ENCODE assay signal across 1 cellular context in genomic region chr2:127510073-127510472, GRCh38.
TF ChIP-seq lines count a peak whose summit lies in the region.

No MANE protein-coding gene starts in this region.

TF ChIP-seq in HepG2, 621 proteins besides CTCF, POLR2A, EP300 and RAD21:
- TF ChIP-seq CEBPG (CRISPR knock-in tag; IDR thresholded peaks at IDR 0.05), result peak; percentile 59
- TF ChIP-seq RBM22 (optimal IDR thresholded peaks at IDR 0.05; ENCODE audit: low read length), result peak; percentile 22
- TF ChIP-seq CEBPB (IDR thresholded peaks at IDR 0.05; ENCODE audit: borderline replicate concordance, low read depth, low read length), result peak; percentile 50; the same call in 1 of the 2 replicates
- TF ChIP-seq GTF3A (CRISPR knock-in tag; conservative IDR thresholded peaks at IDR 0.05), result no peak
- TF ChIP-seq, protein P1, sequence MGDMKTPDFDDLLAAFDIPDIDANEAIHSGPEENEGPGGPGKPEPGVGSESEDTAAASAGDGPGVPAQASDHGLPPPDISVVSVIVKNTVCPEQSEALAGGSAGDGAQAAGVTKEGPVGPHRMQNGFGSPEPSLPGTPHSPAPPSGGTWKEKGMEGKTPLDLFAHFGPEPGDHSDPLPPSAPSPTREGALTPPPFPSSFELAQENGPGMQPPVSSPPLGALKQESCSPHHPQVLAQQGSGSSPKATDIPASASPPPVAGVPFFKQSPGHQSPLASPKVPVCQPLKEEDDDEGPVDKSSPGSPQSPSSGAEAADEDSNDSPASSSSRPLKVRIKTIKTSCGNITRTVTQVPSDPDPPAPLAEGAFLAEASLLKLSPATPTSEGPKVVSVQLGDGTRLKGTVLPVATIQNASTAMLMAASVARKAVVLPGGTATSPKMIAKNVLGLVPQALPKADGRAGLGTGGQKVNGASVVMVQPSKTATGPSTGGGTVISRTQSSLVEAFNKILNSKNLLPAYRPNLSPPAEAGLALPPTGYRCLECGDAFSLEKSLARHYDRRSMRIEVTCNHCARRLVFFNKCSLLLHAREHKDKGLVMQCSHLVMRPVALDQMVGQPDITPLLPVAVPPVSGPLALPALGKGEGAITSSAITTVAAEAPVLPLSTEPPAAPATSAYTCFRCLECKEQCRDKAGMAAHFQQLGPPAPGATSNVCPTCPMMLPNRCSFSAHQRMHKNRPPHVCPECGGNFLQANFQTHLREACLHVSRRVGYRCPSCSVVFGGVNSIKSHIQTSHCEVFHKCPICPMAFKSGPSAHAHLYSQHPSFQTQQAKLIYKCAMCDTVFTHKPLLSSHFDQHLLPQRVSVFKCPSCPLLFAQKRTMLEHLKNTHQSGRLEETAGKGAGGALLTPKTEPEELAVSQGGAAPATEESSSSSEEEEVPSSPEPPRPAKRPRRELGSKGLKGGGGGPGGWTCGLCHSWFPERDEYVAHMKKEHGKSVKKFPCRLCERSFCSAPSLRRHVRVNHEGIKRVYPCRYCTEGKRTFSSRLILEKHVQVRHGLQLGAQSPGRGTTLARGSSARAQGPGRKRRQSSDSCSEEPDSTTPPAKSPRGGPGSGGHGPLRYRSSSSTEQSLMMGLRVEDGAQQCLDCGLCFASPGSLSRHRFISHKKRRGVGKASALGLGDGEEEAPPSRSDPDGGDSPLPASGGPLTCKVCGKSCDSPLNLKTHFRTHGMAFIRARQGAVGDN (CRISPR knock-in tag; IDR thresholded peaks at IDR 0.05), result no peak
- no peak for TF ChIP-seq THAP11 (CRISPR knock-in tag; IDR thresholded peaks at IDR 0.05)
- TF ChIP-seq ZNF432 (CRISPR knock-in tag; IDR thresholded peaks at IDR 0.05; ENCODE audit: borderline replicate concordance), result no peak
